ENCODE assay signal across 26 cellular contexts in genomic region chrX:97790850-97791249, GRCh38.
DNase-seq lines count a peak whose midpoint lies in the region; ATAC-seq and TF ChIP-seq lines count a peak whose summit lies in the region.
"Had no signal": no experiment of that assay in that cellular context is flagged by ENCODE, and none has a peak within 500 bp of the region (broad histone marks: within the 10 kb centered on the region; RNA-seq: fewer than 3 reads in every experiment).

No MANE protein-coding gene starts in this region.

- no peaks in the 10 kb centered on the region for H3K4me1 ChIP-seq in ovary (ENCODE audit: insufficient read depth)
- H3K4me1 ChIP-seq: A549, BE2C, breast epithelium, Caco-2, heart left ventricle, left lung, uterus had no signal

- H3K9me3 ChIP-seq in MG63 (no peaks in the 10 kb centered on the region), ovary (no peaks in the 10 kb centered on the region)
- H3K9me3 ChIP-seq: A549, BE2C, breast epithelium, Caco-2, heart left ventricle, left lung, uterus had no signal

- H3K27me3 ChIP-seq in MG63 (no peaks in the 10 kb centered on the region), ovary (no peaks in the 10 kb centered on the region)
- H3K27me3 ChIP-seq: BE2C, left lung, uterus had no signal

- H3K27ac ChIP-seq in ovary: no peak overlapping the region
- H3K27ac ChIP-seq: A549, breast epithelium, heart left ventricle, left lung, uterus had no signal

- no peak for TF ChIP-seq POLR2A in ovary (IDR thresholded peaks at IDR 0.05)

- no peak overlapping the region for H3K4me3 ChIP-seq in MG63
- H3K4me3 ChIP-seq in ovary: no peak overlapping the region
- H3K4me3 ChIP-seq: A549, breast epithelium, heart left ventricle, left lung, uterus had no signal

- no peak for TF ChIP-seq EP300 in ovary (IDR thresholded peaks at IDR 0.05)

- peak; percentile 76 for ATAC-seq in GM18508 (IDR thresholded peaks at IDR 0.05; ENCODE audit: insufficient read depth, unreplicated experiment)
- ATAC-seq in HG02623 (IDR thresholded peaks at IDR 0.05; ENCODE audit: unreplicated experiment): peak; percentile 61
- ATAC-seq in left colon: no peak
- ATAC-seq: A549, heart left ventricle, left lung, sciatic nerve, SK-N-SH treated with all-trans-retinoic acid at 6 μM for 48 hours had no signal

- DNase-seq in M059J (ENCODE audit: low read depth): peak; percentile 42
- peak; percentile 40 for DNase-seq in amniotic epithelial cell (ENCODE audit: low read depth)
- DNase-seq in left colon: no peak
- no peak for DNase-seq in MG63
- no peak for DNase-seq in ovary
- DNase-seq in NCI-H2227 (lab: John Stamatoyannopoulos, UW; ENCODE audit: unreplicated experiment): no peak
- DNase-seq: BE2C; Caco-2; cortex of kidney; heart left ventricle; left lung; midbrain; NCI-H1092; NCI-H2029; NCI-H446; posterior cingulate gyrus; RPMI8226; stimulated activated CD4-positive, alpha-beta T cell treated with anti-CD3 and anti-CD28 coated beads, Interleukin-15, amount 100 ng/mL, for 24 hours; substantia nigra; uterus had no signal

- intact Hi-C loops in left colon (cut with DNase I, micrococcal nuclease): no loop called here
- intact Hi-C loops in ovary (cut with DNase I): no loop called here

- H3K36me3 ChIP-seq in MG63 (no peaks in the 10 kb centered on the region), ovary (no peaks in the 10 kb centered on the region)
- H3K36me3 ChIP-seq: BE2C, breast epithelium, heart left ventricle, left lung, uterus had no signal

- WGBS in ovary, 3 donors: 74 to 88% (median 87%) methylated on average over 1 of the region's 1 CpG

- no peak for TF ChIP-seq CTCF in ovary (IDR thresholded peaks at IDR 0.05)

Comparison
In these comparisons a context has a peak if more than half of its experiments do, and no peak if none do; other contexts are left out.
1. DNase-seq: peak in M059J (single experiment) and amniotic epithelial cell (single experiment); none in left colon (0 of 2), MG63 (single experiment), ovary (0 of 5) and NCI-H2227 (single experiment).